9 cellular contexts compared by ENCODE assay signal in the genomic region with DNA sequence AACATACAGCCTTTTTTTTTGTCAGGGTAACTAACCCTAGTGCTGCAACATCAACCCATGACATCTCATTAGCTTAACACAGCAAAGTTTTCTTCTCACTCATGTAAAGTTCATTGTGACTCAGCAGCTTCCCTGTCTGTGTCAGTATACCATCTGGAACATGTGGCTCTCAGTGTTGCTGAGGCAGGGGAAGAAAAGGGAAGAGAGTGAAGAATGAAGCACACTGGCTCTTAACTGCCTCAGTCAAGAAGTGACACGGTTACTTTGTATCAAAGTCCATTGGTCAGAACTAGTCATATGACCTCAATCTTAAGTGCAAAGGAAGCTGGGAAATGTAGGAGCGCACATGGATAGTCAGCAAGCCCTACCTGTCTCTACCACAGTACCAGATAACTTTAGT.
A peak's percentile ranks its signal among the peaks of the same experiment; 100 is the strongest.
DNase-seq lines count a peak whose midpoint lies in the region; ATAC-seq and TF ChIP-seq lines count a peak whose summit lies in the region.
"Had no signal": no experiment of that assay in that cellular context is flagged by ENCODE, and none has a peak within 500 bp of the region (broad histone marks: within the 10 kb centered on the region; RNA-seq: fewer than 3 reads in every experiment).

No MANE protein-coding gene starts in this region.

- no peak overlapping the region for H3K27ac Mint-ChIP-seq in activated CD4-positive, alpha-beta memory T cell treated with anti-CD3 and anti-CD28 coated beads for 36 hours
- H3K27ac Mint-ChIP-seq in activated CD4-positive, alpha-beta memory T cell treated with anti-CD3 and anti-CD28 coated beads, Interleukin-2, amount 10 ng/mL, durations not matched to agents 7 days and 5 days, result no peak overlapping the region
- H3K27ac Mint-ChIP-seq: memory B cell had no signal

- H3K27ac ChIP-seq in RWPE2 (ENCODE audit: poor library complexity, severe bottlenecking), result peak overlapping the region; percentile 10

- peaks cover 61% of the 10 kb centered on the region for H3K4me1 ChIP-seq in RWPE2 (ENCODE audit: insufficient read depth, poor library complexity, severe bottlenecking)

- TF ChIP-seq CTCF in RWPE2 (IDR thresholded peaks at IDR 0.05; ENCODE audit: poor library complexity, severe bottlenecking), result no peak

- peak; percentile 30 for DNase-seq in activated CD4-positive, alpha-beta memory T cell treated with anti-CD3 and anti-CD28 coated beads for 36 hours
- no peak for DNase-seq in activated CD4-positive, alpha-beta memory T cell treated with anti-CD3 and anti-CD28 coated beads, Interleukin-2, amount 10 ng/mL, durations not matched to agents 7 days and 5 days
- DNase-seq in RWPE2 (ENCODE audit: low spot score), result no peak
- no peak for DNase-seq in left cardiac atrium
- DNase-seq in NCI-H128 (lab: John Stamatoyannopoulos, UW; ENCODE audit: unreplicated experiment), result no peak
- DNase-seq in NCI-H226, result no peak
- no peak for DNase-seq in NCI-H1048 (lab: John Stamatoyannopoulos, UW)

- H3K36me3 Mint-ChIP-seq in activated CD4-positive, alpha-beta memory T cell treated with anti-CD3 and anti-CD28 coated beads for 36 hours, result no peaks in the 10 kb centered on the region
- no peaks in the 10 kb centered on the region for H3K36me3 Mint-ChIP-seq in activated CD4-positive, alpha-beta memory T cell treated with anti-CD3 and anti-CD28 coated beads, Interleukin-2, amount 10 ng/mL, durations not matched to agents 7 days and 5 days (ENCODE audit: low read depth)

- ATAC-seq in HG02884 (IDR thresholded peaks at IDR 0.05; ENCODE audit: unreplicated experiment), result peak; percentile 94
- peak; percentile 49 for ATAC-seq in RWPE2 (ENCODE audit: low read depth)
- peak; percentile 41 to 75 for ATAC-seq in left cardiac atrium

- H3K4me3 ChIP-seq in RWPE2 (ENCODE audit: severe bottlenecking), result no peak overlapping the region

- H3K27me3 ChIP-seq in RWPE2 (ENCODE audit: insufficient read depth, poor library complexity, severe bottlenecking), result no peaks in the 10 kb centered on the region

- no peak overlapping the region for H3K4me3 Mint-ChIP-seq in activated CD4-positive, alpha-beta memory T cell treated with anti-CD3 and anti-CD28 coated beads for 36 hours
- H3K4me3 Mint-ChIP-seq in activated CD4-positive, alpha-beta memory T cell treated with anti-CD3 and anti-CD28 coated beads, Interleukin-2, amount 10 ng/mL, durations not matched to agents 7 days and 5 days, result no peak overlapping the region
- H3K4me3 Mint-ChIP-seq: memory B cell had no signal

- intact Hi-C loops in activated CD4-positive, alpha-beta memory T cell treated with anti-CD3 and anti-CD28 coated beads for 36 hours (cut with micrococcal nuclease), result loop anchor here (2.0 kb wide), 1 partner anchor 32 kb away; no protein-coding TSS in a partner anchor
- intact Hi-C loops in left cardiac atrium (cut with DNase I), result no loop called here

- CTCF ChIA-PET in activated CD4-positive, alpha-beta memory T cell treated with anti-CD3 and anti-CD28 coated beads for 36 hours (lab: Charles Lee), result interaction anchor here (1.4 kb wide), 1 partner anchor 190 kb away, joined by 4 read pairs; no protein-coding TSS in a partner anchor
- CTCF ChIA-PET in activated CD4-positive, alpha-beta memory T cell treated with anti-CD3 and anti-CD28 coated beads, Interleukin-2, amount 10 ng/mL, durations not matched to agents 7 days and 5 days (lab: Charles Lee), result interaction anchor here (0.6 kb wide), 1 partner anchor 648 kb away, joined by 3 read pairs; no protein-coding TSS in a partner anchor

- POLR2A ChIA-PET in activated CD4-positive, alpha-beta memory T cell treated with anti-CD3 and anti-CD28 coated beads for 36 hours (lab: Charles Lee), result no interaction called here
- POLR2A ChIA-PET in activated CD4-positive, alpha-beta memory T cell treated with anti-CD3 and anti-CD28 coated beads, Interleukin-2, amount 10 ng/mL, durations not matched to agents 7 days and 5 days (lab: Charles Lee), result no interaction called here

- H3K36me3 ChIP-seq in RWPE2 (ENCODE audit: low read depth), result no peaks in the 10 kb centered on the region

- no peaks in the 10 kb centered on the region for H3K9me3 ChIP-seq in RWPE2 (ENCODE audit: severe bottlenecking)

- H3K9me3 Mint-ChIP-seq in activated CD4-positive, alpha-beta memory T cell treated with anti-CD3 and anti-CD28 coated beads for 36 hours, result no peaks in the 10 kb centered on the region
- no peaks in the 10 kb centered on the region for H3K9me3 Mint-ChIP-seq in activated CD4-positive, alpha-beta memory T cell treated with anti-CD3 and anti-CD28 coated beads, Interleukin-2, amount 10 ng/mL, durations not matched to agents 7 days and 5 days
- H3K9me3 Mint-ChIP-seq: memory B cell had no signal

- H3K4me1 Mint-ChIP-seq in activated CD4-positive, alpha-beta memory T cell treated with anti-CD3 and anti-CD28 coated beads for 36 hours (ENCODE audit: low read depth), result peaks cover 4% of the 10 kb centered on the region
- peaks cover 4% of the 10 kb centered on the region for H3K4me1 Mint-ChIP-seq in activated CD4-positive, alpha-beta memory T cell treated with anti-CD3 and anti-CD28 coated beads, Interleukin-2, amount 10 ng/mL, durations not matched to agents 7 days and 5 days

- H3K27me3 Mint-ChIP-seq in activated CD4-positive, alpha-beta memory T cell treated with anti-CD3 and anti-CD28 coated beads for 36 hours, result no peaks in the 10 kb centered on the region
- no peaks in the 10 kb centered on the region for H3K27me3 Mint-ChIP-seq in activated CD4-positive, alpha-beta memory T cell treated with anti-CD3 and anti-CD28 coated beads, Interleukin-2, amount 10 ng/mL, durations not matched to agents 7 days and 5 days
- H3K27me3 Mint-ChIP-seq: memory B cell had no signal
